In genomic region chr5:131277415-131277814, GRCh38 we compare ENCODE assay signal across 1 cellular context.
TF ChIP-seq lines count a peak whose summit lies in the region.

No MANE protein-coding gene starts in this region.

TF ChIP-seq in GM23338, 12 proteins besides CTCF, POLR2A, EP300 and RAD21 (continued from another document):
- no peak for TF ChIP-seq ZNF462 (CRISPR knock-in tag; IDR thresholded peaks at IDR 0.05)
- no peak for TF ChIP-seq ETS1 (IDR thresholded peaks at IDR 0.05)
